Comparison of ENCODE assay signal across 14 cellular contexts in the genomic region with DNA sequence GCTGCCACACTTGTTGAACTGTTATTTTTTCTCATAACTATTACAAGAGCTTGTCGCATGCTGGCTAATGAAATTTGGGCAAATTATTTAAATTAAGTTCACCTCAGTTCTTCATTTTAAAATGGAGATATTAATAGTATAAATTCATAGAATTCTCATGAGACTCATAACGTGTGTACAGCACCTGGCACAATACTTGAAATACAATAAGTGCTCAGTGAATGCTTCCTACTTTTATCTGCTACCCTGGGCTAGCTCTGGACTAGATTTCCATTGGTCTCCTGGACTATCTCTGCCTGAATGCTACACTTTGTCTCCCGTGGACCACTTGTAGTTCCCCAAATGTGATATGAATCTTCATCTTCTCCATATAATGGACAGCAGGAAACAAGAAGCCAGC. TPM values are rescaled to one million over a fixed set of nuclear protein-coding genes. Genes with fewer than 3 reads are reported as not detected.
DNase-seq lines count a peak whose midpoint lies in the region; ATAC-seq lines count a peak whose summit lies in the region.
"Had no signal": no experiment of that assay in that cellular context is flagged by ENCODE, and none has a peak within 500 bp of the region (broad histone marks: within the 10 kb centered on the region; RNA-seq: fewer than 3 reads in every experiment).

No MANE protein-coding gene starts in this region.

- ATAC-seq in GM19395 (IDR thresholded peaks at IDR 0.05; ENCODE audit: unreplicated experiment): peak; percentile 10
- peak in 1 of 2 donors; percentile 4 for ATAC-seq in naive thymus-derived CD8-positive, alpha-beta T cell
- ATAC-seq in GM19035 (IDR thresholded peaks at IDR 0.05; ENCODE audit: unreplicated experiment): no peak

- CTCF ChIA-PET in CD8-positive, alpha-beta memory T cell (lab: Charles Lee): interaction anchor here (0.9 to 2.7 kb wide), 5 partner anchors 18 to 85 kb away, joined by 3 to 12 read pairs (median 4); no protein-coding TSS in a partner anchor

- H3K4me3 ChIP-seq in CD8-positive, alpha-beta memory T cell (ENCODE audit: low read length): peak overlapping the region; percentile 91
- H3K4me3 ChIP-seq in MG63: no peak overlapping the region
- H3K4me3 ChIP-seq: right atrium auricular region had no signal

- peaks cover 8 to 18% (median 15%) of the 10 kb centered on the region in 5 donors for H3K9me3 Mint-ChIP-seq in CD8-positive, alpha-beta memory T cell
- H3K9me3 Mint-ChIP-seq in activated T-helper 1 cell treated with anti-CD3 and anti-CD28 coated beads, Interleukin-12 subunit alpha, Interleukin-12 subunit beta, Interleukin-2, Interleukin-4 antibody, amounts not matched to agents 30 ng/mL and 10 ng/mL and 1 ng/mL, durations not matched to agents 14 hours and 24 hours and 36 hours: peaks cover 32% of the 10 kb centered on the region
- H3K9me3 Mint-ChIP-seq in naive thymus-derived CD8-positive, alpha-beta T cell: peaks cover 3 to 18% (median 13%) of the 10 kb centered on the region in 9 donors

- no peaks in the 10 kb centered on the region for H3K9me3 ChIP-seq in CD8-positive, alpha-beta memory T cell (ENCODE audit: low read length)
- H3K9me3 ChIP-seq in MG63: no peaks in the 10 kb centered on the region; the same call in 1 of the 2 replicates

- POLR2A ChIA-PET in CD8-positive, alpha-beta memory T cell (lab: Charles Lee): interaction anchor here (2.2 kb wide), 1 partner anchor 18 kb away, joined by 11 read pairs; no protein-coding TSS in a partner anchor
- POLR2A ChIA-PET in naive thymus-derived CD8-positive, alpha-beta T cell (lab: Charles Lee): interaction anchor here (0.6 to 2.2 kb wide), 13 partner anchors 13 to 374 kb away, joined by 3 to 17 read pairs (median 4); no protein-coding TSS in a partner anchor

- H3K4me1 Mint-ChIP-seq in CD8-positive, alpha-beta memory T cell: peaks cover 79 to 93% (median 84%) of the 10 kb centered on the region in 3 donors
- peaks cover 74% of the 10 kb centered on the region for H3K4me1 Mint-ChIP-seq in activated T-helper 1 cell treated with anti-CD3 and anti-CD28 coated beads, Interleukin-12 subunit alpha, Interleukin-12 subunit beta, Interleukin-2, Interleukin-4 antibody, amounts not matched to agents 30 ng/mL and 10 ng/mL and 1 ng/mL, durations not matched to agents 14 hours and 24 hours and 36 hours (ENCODE audit: low read depth)
- H3K4me1 Mint-ChIP-seq in naive thymus-derived CD8-positive, alpha-beta T cell: peaks cover 43 to 81% (median 73%) of the 10 kb centered on the region in 4 donors

- intact Hi-C loops in activated T-helper 1 cell treated with anti-CD3 and anti-CD28 coated beads, Interleukin-12 subunit alpha, Interleukin-12 subunit beta, Interleukin-2, Interleukin-4 antibody, amounts not matched to agents 30 ng/mL and 10 ng/mL and 1 ng/mL, durations not matched to agents 14 hours and 24 hours and 36 hours (cut with micrococcal nuclease): loop anchor here (1.0 kb wide), 2 partner anchors 18 to 29 kb away; no protein-coding TSS in a partner anchor

- no peaks in the 10 kb centered on the region for H3K27me3 Mint-ChIP-seq in CD8-positive, alpha-beta memory T cell
- no peaks in the 10 kb centered on the region for H3K27me3 Mint-ChIP-seq in activated T-helper 1 cell treated with anti-CD3 and anti-CD28 coated beads, Interleukin-12 subunit alpha, Interleukin-12 subunit beta, Interleukin-2, Interleukin-4 antibody, amounts not matched to agents 30 ng/mL and 10 ng/mL and 1 ng/mL, durations not matched to agents 14 hours and 24 hours and 36 hours (ENCODE audit: insufficient read depth)
- H3K27me3 Mint-ChIP-seq in naive thymus-derived CD8-positive, alpha-beta T cell: no peaks in the 10 kb centered on the region

- H3K36me3 ChIP-seq in CD8-positive, alpha-beta memory T cell (ENCODE audit: insufficient read depth, low read length): no peaks in the 10 kb centered on the region
- no peaks in the 10 kb centered on the region for H3K36me3 ChIP-seq in MG63
- H3K36me3 ChIP-seq: right atrium auricular region had no signal

- DNase-seq in CD8-positive, alpha-beta memory T cell: no peak
- DNase-seq in activated T-helper 1 cell treated with anti-CD3 and anti-CD28 coated beads, Interleukin-12 subunit alpha, Interleukin-12 subunit beta, Interleukin-2, Interleukin-4 antibody, amounts not matched to agents 30 ng/mL and 10 ng/mL and 1 ng/mL, durations not matched to agents 14 hours and 24 hours and 36 hours (ENCODE audit: low spot score): no peak
- DNase-seq in naive thymus-derived CD8-positive, alpha-beta T cell: no peak
- no peak for DNase-seq in effector CD8-positive, alpha-beta T cell (lab: John Stamatoyannopoulos, UW)
- DNase-seq in MG63 (no peak), RKO (ENCODE audit: low spot score) (no peak)
- DNase-seq: GDM1, substantia nigra had no signal

- H3K4me1 ChIP-seq in CD8-positive, alpha-beta memory T cell (ENCODE audit: insufficient read depth, low read length): peaks cover 57% of the 10 kb centered on the region
- H3K4me1 ChIP-seq: right atrium auricular region had no signal

- peak overlapping the region; percentile 87 to 98 (median 94) for H3K27ac Mint-ChIP-seq in CD8-positive, alpha-beta memory T cell
- peak overlapping the region; percentile 90 for H3K27ac Mint-ChIP-seq in activated T-helper 1 cell treated with anti-CD3 and anti-CD28 coated beads, Interleukin-12 subunit alpha, Interleukin-12 subunit beta, Interleukin-2, Interleukin-4 antibody, amounts not matched to agents 30 ng/mL and 10 ng/mL and 1 ng/mL, durations not matched to agents 14 hours and 24 hours and 36 hours
- peak overlapping the region; percentile 91 to 98 (median 95) for H3K27ac Mint-ChIP-seq in naive thymus-derived CD8-positive, alpha-beta T cell

- peak overlapping the region; percentile 95 to 99 (median 96) for H3K4me3 Mint-ChIP-seq in CD8-positive, alpha-beta memory T cell
- H3K4me3 Mint-ChIP-seq in activated T-helper 1 cell treated with anti-CD3 and anti-CD28 coated beads, Interleukin-12 subunit alpha, Interleukin-12 subunit beta, Interleukin-2, Interleukin-4 antibody, amounts not matched to agents 30 ng/mL and 10 ng/mL and 1 ng/mL, durations not matched to agents 14 hours and 24 hours and 36 hours: peak overlapping the region; percentile 92
- H3K4me3 Mint-ChIP-seq in naive thymus-derived CD8-positive, alpha-beta T cell: peak overlapping the region; percentile 73 to 96 (median 94)

- H3K27ac ChIP-seq in CD8-positive, alpha-beta memory T cell (ENCODE audit: low read depth, low read length): peak overlapping the region; percentile 62
- H3K27ac ChIP-seq: right atrium auricular region had no signal

- no peaks in the 10 kb centered on the region for H3K27me3 ChIP-seq in CD8-positive, alpha-beta memory T cell (ENCODE audit: insufficient read depth, low read length, poor library complexity, severe bottlenecking)
- H3K27me3 ChIP-seq in MG63: no peaks in the 10 kb centered on the region
- H3K27me3 ChIP-seq: right atrium auricular region had no signal

- peaks cover 15 to 51% (median 31%) of the 10 kb centered on the region in 3 donors for H3K36me3 Mint-ChIP-seq in CD8-positive, alpha-beta memory T cell
- peaks cover 34% of the 10 kb centered on the region for H3K36me3 Mint-ChIP-seq in activated T-helper 1 cell treated with anti-CD3 and anti-CD28 coated beads, Interleukin-12 subunit alpha, Interleukin-12 subunit beta, Interleukin-2, Interleukin-4 antibody, amounts not matched to agents 30 ng/mL and 10 ng/mL and 1 ng/mL, durations not matched to agents 14 hours and 24 hours and 36 hours (ENCODE audit: low read depth)
- peaks cover 6 to 28% (median 8%) of the 10 kb centered on the region in 3 donors for H3K36me3 Mint-ChIP-seq in naive thymus-derived CD8-positive, alpha-beta T cell
- H3K36me3 Mint-ChIP-seq: CD14-positive monocyte had no signal

RNA-seq across cellular contexts. Expression of gene SLAMF6, which starts 0.9 kb away (rescaled TPM):
- total RNA-seq in CD8-positive, alpha-beta memory T cell: 10 to 100 TPM; 28.3 to 30.7 TPM
- 201 TPM for polyA plus RNA-seq in CD8-positive, alpha-beta memory T cell
- 46.8 and 50.1 TPM in 2 replicates for total RNA-seq in activated T-helper 1 cell treated with anti-CD3 and anti-CD28 coated beads, Interleukin-12 subunit alpha, Interleukin-12 subunit beta, Interleukin-2, Interleukin-4 antibody, amounts not matched to agents 30 ng/mL and 10 ng/mL and 1 ng/mL, durations not matched to agents 14 hours and 24 hours and 36 hours
- total RNA-seq in naive thymus-derived CD8-positive, alpha-beta T cell: 10 to 100 TPM; 39.7 to 42.5 TPM
- polyA plus RNA-seq in naive thymus-derived CD8-positive, alpha-beta T cell: 10 to 100 TPM; 52.0 to 95.9 (median 69.5) TPM
- not detected in 2 replicates for total RNA-seq in MG63 (2014; rRNA removed; shearing (Covaris generic); ENCODE audit: low replicate concordance)
- total RNA-seq: glomerular endothelial cell had no signal
- polyA plus RNA-seq: keratinocyte had no signal

RNA-seq across cellular contexts. Expression of gene CD84, which starts 57.2 kb away (rescaled TPM):
- total RNA-seq in CD8-positive, alpha-beta memory T cell: 10 to 100 TPM; 25.1 to 27.6 TPM
- polyA plus RNA-seq in CD8-positive, alpha-beta memory T cell: 58.1 TPM
- 16.3 and 17.2 TPM in 2 replicates for total RNA-seq in activated T-helper 1 cell treated with anti-CD3 and anti-CD28 coated beads, Interleukin-12 subunit alpha, Interleukin-12 subunit beta, Interleukin-2, Interleukin-4 antibody, amounts not matched to agents 30 ng/mL and 10 ng/mL and 1 ng/mL, durations not matched to agents 14 hours and 24 hours and 36 hours
- 10 to 100 TPM; 81.5 to 83.4 TPM for total RNA-seq in naive thymus-derived CD8-positive, alpha-beta T cell
- polyA plus RNA-seq in naive thymus-derived CD8-positive, alpha-beta T cell: 10 to 100 TPM; 17.5 to 19.0 (median 18.1) TPM
- total RNA-seq in MG63 (2014; rRNA removed; shearing (Covaris generic); ENCODE audit: low replicate concordance): not detected in 2 replicates
- total RNA-seq: glomerular endothelial cell had no signal
- polyA plus RNA-seq: keratinocyte had no signal

Comparison
In these comparisons a context has a peak if more than half of its experiments do, and no peak if none do; other contexts are left out.
1. RNA of gene SLAMF6, which starts 0.9 kb away (total RNA-seq): 46.8 to 50.1 TPM in activated T-helper 1 cell treated with anti-CD3 and anti-CD28 coated beads, Interleukin-12 subunit alpha, Interleukin-12 subunit beta, Interleukin-2, Interleukin-4 antibody, amounts not matched to agents 30 ng/mL and 10 ng/mL and 1 ng/mL, durations not matched to agents 14 hours and 24 hours and 36 hours, 39.7 to 42.5 TPM in naive thymus-derived CD8-positive, alpha-beta T cell and 28.3 to 30.7 TPM in CD8-positive, alpha-beta memory T cell; not detected in MG63; every median in the first group is over 10 times any median in the second.
2. RNA of gene CD84, which starts 57.2 kb away (total RNA-seq): 81.5 to 83.4 TPM in naive thymus-derived CD8-positive, alpha-beta T cell, 25.1 to 27.6 TPM in CD8-positive, alpha-beta memory T cell and 16.3 to 17.2 TPM in activated T-helper 1 cell treated with anti-CD3 and anti-CD28 coated beads, Interleukin-12 subunit alpha, Interleukin-12 subunit beta, Interleukin-2, Interleukin-4 antibody, amounts not matched to agents 30 ng/mL and 10 ng/mL and 1 ng/mL, durations not matched to agents 14 hours and 24 hours and 36 hours; not detected in MG63; every median in the first group is over 10 times any median in the second.
3. Peak in every context shown above with its lines, with median percentiles within 50 percentile points of each other: H3K27ac Mint-ChIP-seq and H3K4me3 Mint-ChIP-seq.